ENCODE assay signal across 8 cellular contexts in genomic region chr9:4228606-4229005, GRCh38.
DNase-seq lines count a peak whose midpoint lies in the region; ATAC-seq, FAIRE-seq and TF ChIP-seq lines count a peak whose summit lies in the region.

No MANE protein-coding gene starts in this region.

- H3K9ac ChIP-seq in SU-DHL-6 (ENCODE audit: low read length) = no peak overlapping the region

- H3K36me3 ChIP-seq in SU-DHL-6 (ENCODE audit: low read length) = no peaks in the 10 kb centered on the region
- no peaks in the 10 kb centered on the region for H3K36me3 ChIP-seq in hepatocyte (replicated peaks; ENCODE audit: insufficient read depth, low read depth)
- H3K36me3 ChIP-seq in aorta (ENCODE audit: control insufficient read depth in 1 of 2, insufficient read depth in 2 of 2, low read length in 1 of 2) = no peaks in the 10 kb centered on the region

- 74% methylated on average over 1 of the region's 1 CpG for WGBS in hepatocyte (ENCODE audit: low lambda C conversion rate, missing lambda C conversion rate)
- WGBS in aorta, 2 donors = 97% methylated on average over 1 of the region's 1 CpG

- H3K9me3 Mint-ChIP-seq in activated CD4-positive, alpha-beta T cell treated with anti-CD3 and anti-CD28 coated beads, Interleukin-2, amount 10 ng/mL, durations not matched to agents 7 days and 5 days = peaks cover 3% of the 10 kb centered on the region

- no peak overlapping the region for H3K27ac Mint-ChIP-seq in activated CD4-positive, alpha-beta T cell treated with anti-CD3 and anti-CD28 coated beads, Interleukin-2, amount 10 ng/mL, durations not matched to agents 7 days and 5 days

- H3K4me3 Mint-ChIP-seq in activated CD4-positive, alpha-beta T cell treated with anti-CD3 and anti-CD28 coated beads, Interleukin-2, amount 10 ng/mL, durations not matched to agents 7 days and 5 days = no peak overlapping the region

- DNase-seq in hepatocyte (ENCODE audit: low spot score) = peak; percentile 48
- DNase-seq in aorta = no peak
- no peak for DNase-seq in COLO829 (ENCODE audit: low spot score)
- DNase-seq in activated CD4-positive, alpha-beta T cell treated with anti-CD3 and anti-CD28 coated beads, Interleukin-2, amount 10 ng/mL, durations not matched to agents 7 days and 5 days = no peak

- FAIRE-seq in A204.1 (lab: Jason Lieb, UNC) = peak; percentile 96

- H3K4me1 Mint-ChIP-seq in activated CD4-positive, alpha-beta T cell treated with anti-CD3 and anti-CD28 coated beads, Interleukin-2, amount 10 ng/mL, durations not matched to agents 7 days and 5 days = no peaks in the 10 kb centered on the region

- no peaks in the 10 kb centered on the region for H3K27me3 Mint-ChIP-seq in activated CD4-positive, alpha-beta T cell treated with anti-CD3 and anti-CD28 coated beads, Interleukin-2, amount 10 ng/mL, durations not matched to agents 7 days and 5 days

- ATAC-seq in GM18519 (IDR thresholded peaks at IDR 0.05; ENCODE audit: low FRiP score, unreplicated experiment) (peak; percentile 56), aorta (ENCODE audit: low FRiP score) (peak; percentile 54), HG02763 (IDR thresholded peaks at IDR 0.05; ENCODE audit: unreplicated experiment) (no peak)

- H4K20me1 ChIP-seq in SU-DHL-6 (ENCODE audit: low read depth, low read length) (no peaks in the 10 kb centered on the region), hepatocyte (ENCODE audit: insufficient read depth, poor library complexity, severe bottlenecking) (no peaks in the 10 kb centered on the region)

- H3K79me2 ChIP-seq in SU-DHL-6 (ENCODE audit: insufficient read depth, low read length) (no peaks in the 10 kb centered on the region), hepatocyte (peaks cover 19% of the 10 kb centered on the region)

- TF ChIP-seq CTCF in SU-DHL-6 (IDR thresholded peaks at IDR 0.05; ENCODE audit: insufficient read depth, low read length, poor library complexity, severe bottlenecking) (peak; percentile 14), hepatocyte (IDR thresholded peaks at IDR 0.05; ENCODE audit: poor library complexity) (peak; percentile 64)

- H3K4me3 ChIP-seq in SU-DHL-6 (ENCODE audit: insufficient read depth, low read length, poor library complexity, severe bottlenecking) (no peak overlapping the region), hepatocyte (no peak overlapping the region), aorta (ENCODE audit: low read length in 2 of 2) (no peak overlapping the region)

- H3K36me3 Mint-ChIP-seq in activated CD4-positive, alpha-beta T cell treated with anti-CD3 and anti-CD28 coated beads, Interleukin-2, amount 10 ng/mL, durations not matched to agents 7 days and 5 days (ENCODE audit: low read depth) = no peaks in the 10 kb centered on the region

- intact Hi-C loops in aorta (cut with DNase I) = loop anchor here (10.0 kb wide), 2 partner anchors 54 to 144 kb away; no protein-coding TSS in a partner anchor

- no peaks in the 10 kb centered on the region for H3K27me3 ChIP-seq in SU-DHL-6 (ENCODE audit: low read length)
- H3K27me3 ChIP-seq in hepatocyte = no peaks in the 10 kb centered on the region
- no peaks in the 10 kb centered on the region for H3K27me3 ChIP-seq in aorta (ENCODE audit: control insufficient read depth in 1 of 2, insufficient read depth in 2 of 2, low read length in 1 of 2)

- H3K9me2 ChIP-seq in SU-DHL-6 (replicated peaks; ENCODE audit: insufficient read depth, low read length) = no peaks in the 10 kb centered on the region
- H3K9me2 ChIP-seq in hepatocyte (replicated peaks; ENCODE audit: insufficient read depth) = no peaks in the 10 kb centered on the region

- H3K4me1 ChIP-seq in hepatocyte (ENCODE audit: insufficient read depth) (no peaks in the 10 kb centered on the region), aorta (ENCODE audit: control insufficient read depth in 1 of 2, insufficient read depth in 2 of 2, low read length in 2 of 2) (peaks cover 0 to 1% of the 10 kb centered on the region in 2 donors)

- H3K4me2 ChIP-seq in SU-DHL-6 (ENCODE audit: low read depth, low read length, poor library complexity, severe bottlenecking) (no peak overlapping the region), hepatocyte (no peak overlapping the region)

- H3F3A ChIP-seq in SU-DHL-6 (ENCODE audit: insufficient read depth) = no peaks in the 10 kb centered on the region

- POLR2A ChIA-PET in activated CD4-positive, alpha-beta T cell treated with anti-CD3 and anti-CD28 coated beads, Interleukin-2, amount 10 ng/mL, durations not matched to agents 7 days and 5 days (lab: Charles Lee) = no interaction called here

- H3K9me3 ChIP-seq in SU-DHL-6 (ENCODE audit: insufficient read depth, low read length) = no peaks in the 10 kb centered on the region
- H3K9me3 ChIP-seq in hepatocyte (ENCODE audit: low read depth) = no peaks in the 10 kb centered on the region
- no peaks in the 10 kb centered on the region for H3K9me3 ChIP-seq in aorta (ENCODE audit: control insufficient read depth, low read length)

- H3K27ac ChIP-seq in SU-DHL-6 (ENCODE audit: low read depth, low read length) = no peak overlapping the region
- no peak overlapping the region for H3K27ac ChIP-seq in hepatocyte
- H3K27ac ChIP-seq in aorta (ENCODE audit: low read depth in 1 of 2, low read length in 2 of 2) = no peak overlapping the region

- H2AFZ ChIP-seq in SU-DHL-6 (ENCODE audit: low read depth, low read length, severe bottlenecking) (no peak overlapping the region), hepatocyte (no peak overlapping the region)

- CTCF ChIA-PET in activated CD4-positive, alpha-beta T cell treated with anti-CD3 and anti-CD28 coated beads, Interleukin-2, amount 10 ng/mL, durations not matched to agents 7 days and 5 days (lab: Charles Lee) = interaction anchor here (0.6 kb wide), 1 partner anchor 294 kb away, joined by 4 read pairs; no protein-coding TSS in a partner anchor
